21 cellular contexts compared by ENCODE assay signal in genomic region chr2:238146884-238147544, GRCh38. TPM values are rescaled to one million over a fixed set of nuclear protein-coding genes. Genes with fewer than 3 reads are reported as not detected.
DNase-seq lines count a peak whose midpoint lies in the region; ATAC-seq and TF ChIP-seq lines count a peak whose summit lies in the region.
"Had no signal": no experiment of that assay in that cellular context is flagged by ENCODE, and none has a peak within 500 bp of the region (broad histone marks: within the 10 kb centered on the region; RNA-seq: fewer than 3 reads in every experiment).

No MANE protein-coding gene starts in this region.

- H3K14ac ChIP-seq in IMR-90 (replicated peaks; ENCODE audit: low read depth, low read length), result no peak overlapping the region

- WGBS in IMR-90 (ENCODE audit: extremely low coverage in 2 of 2, insufficient read length in 1 of 2), 2 experiments, result 100% methylated on average over 2 of the region's 13 CpGs; no CpG with 5 or more reads in 1 of the 2 experiments
- 79 to 90% (median 81%) methylated on average over 13 of the region's 13 CpGs for WGBS in psoas muscle, 3 donors
- 80 to 88% (median 85%) methylated on average over 10 to 13 of the region's 13 CpGs for WGBS in spleen, 5 donors

- H3K27ac ChIP-seq in IMR-90 (ENCODE audit: insufficient read depth, low read length), result no peak overlapping the region
- H3K27ac ChIP-seq in WERI-Rb-1, result no peak overlapping the region
- peak overlapping the region; percentile 99 for H3K27ac ChIP-seq in psoas muscle
- no peak overlapping the region for H3K27ac ChIP-seq in spleen
- H3K27ac ChIP-seq: Peyer's patch, SJCRH30 had no signal

- H4K5ac ChIP-seq in IMR-90 (ENCODE audit: low read depth, low read length), result no peak overlapping the region

- no peak overlapping the region for H3K4me3 ChIP-seq in IMR-90 (ENCODE audit: insufficient read depth, low read depth, low read length)
- H3K4me3 ChIP-seq in WERI-Rb-1 (ENCODE audit: low read depth, low read length), result no peak overlapping the region
- no peak overlapping the region for H3K4me3 ChIP-seq in psoas muscle
- H3K4me3 ChIP-seq in spleen, result no peak overlapping the region
- H3K4me3 ChIP-seq: GM23338, Peyer's patch, SJCRH30 had no signal

- no peak overlapping the region for H3K18ac ChIP-seq in IMR-90 (ENCODE audit: low read depth, low read length)

- H2AFZ ChIP-seq in IMR-90 (replicated peaks; ENCODE audit: low read length, poor library complexity), result no peak overlapping the region
- H2AFZ ChIP-seq: GM23338 had no signal

- DNase-seq in IMR-90 (no peak), WERI-Rb-1 (peak; percentile 68), psoas muscle (no peak), NCI-H2029 treated with DMSO at 0.1 percent for 48 hours (lab: John Stamatoyannopoulos, UW) (no peak), WTC11 (ENCODE audit: low spot score) (no peak), spleen (no peak)
- DNase-seq in activated naive CD4-positive, alpha-beta T cell treated with anti-CD3 and anti-CD28 coated beads for 36 hours, result no peak
- DNase-seq: Caco-2; CD4-positive, alpha-beta memory T cell; DND-41; HCEC 1CT; MM.1S; NCI-H1048; NCI-H1417 treated with DMSO at 0.1 percent for 48 hours; NCI-H187 treated with DMSO at 0.1 percent for 48 hours; NCI-H226; NCI-H774; NK-92 treated with Interleukin-12 subunit alpha and Interleukin-12 subunit beta, amount 100 ng/mL, for 24 hours; Peyer's patch; SJCRH30 had no signal

- POLR2A ChIA-PET in IMR-90 (lab: Charles Lee; ENCODE audit: unreplicated experiment), result no interaction called here
- POLR2A ChIA-PET in WTC11 (lab: Charles Lee), result no interaction called here

- no peaks in the 10 kb centered on the region for H3K36me3 Mint-ChIP-seq in activated naive CD4-positive, alpha-beta T cell treated with anti-CD3 and anti-CD28 coated beads for 36 hours (ENCODE audit: low read depth)
- H3K36me3 Mint-ChIP-seq in WTC11, result no peaks in the 10 kb centered on the region
- H3K36me3 Mint-ChIP-seq: CD4-positive, alpha-beta memory T cell had no signal

- no peak overlapping the region for H3K56ac ChIP-seq in IMR-90 (ENCODE audit: extremely low read depth, insufficient read depth, low read length)

- H3K4me1 ChIP-seq in IMR-90 (ENCODE audit: control insufficient read depth, insufficient read depth, low read length) (peaks cover 12% of the 10 kb centered on the region), psoas muscle (peaks cover 52% of the 10 kb centered on the region), spleen (peaks cover 0 to 10% (median 0%) of the 10 kb centered on the region in 6 donors)
- H3K4me1 ChIP-seq: Caco-2 had no signal

- no peaks in the 10 kb centered on the region for H3K9me3 Mint-ChIP-seq in activated naive CD4-positive, alpha-beta T cell treated with anti-CD3 and anti-CD28 coated beads for 36 hours
- H3K9me3 Mint-ChIP-seq in WTC11, result no peaks in the 10 kb centered on the region
- H3K9me3 Mint-ChIP-seq: GM23338 had no signal

- no peak overlapping the region for H4K8ac ChIP-seq in IMR-90 (ENCODE audit: low read depth in 2 of 2, low read length in 2 of 2)

- no peaks in the 10 kb centered on the region for H4K20me1 ChIP-seq in IMR-90 (ENCODE audit: insufficient read depth, low read length)

- no peak overlapping the region for H3K4me2 ChIP-seq in IMR-90 (ENCODE audit: low read depth, low read length)
- H3K4me2 ChIP-seq: GM23338 had no signal

- no peak overlapping the region for H3K23ac ChIP-seq in IMR-90 (ENCODE audit: low read depth, low read length)

- H3K4me3 Mint-ChIP-seq in activated naive CD4-positive, alpha-beta T cell treated with anti-CD3 and anti-CD28 coated beads for 36 hours, result no peak overlapping the region
- no peak overlapping the region for H3K4me3 Mint-ChIP-seq in WTC11
- H3K4me3 Mint-ChIP-seq: CD4-positive, alpha-beta memory T cell; GM23338 had no signal

- intact Hi-C loops in IMR-90 (cut with micrococcal nuclease) (no loop called here), psoas muscle (cut with DNase I) (loop anchor here in 1 of 2 donors (10.0 kb wide), 1 partner anchor 242 kb away; no protein-coding TSS in a partner anchor), spleen (cut with DNase I; ENCODE audit: low total_unique reads) (no loop called here)
- intact Hi-C loops in activated naive CD4-positive, alpha-beta T cell treated with anti-CD3 and anti-CD28 coated beads for 36 hours (cut with micrococcal nuclease), result no loop called here

- CTCF ChIA-PET in IMR-90 (lab: Yijun Ruan, JAX), result interaction anchor here (0.6 kb wide), 1 partner anchor 116 kb away, joined by 5 read pairs; no protein-coding TSS in a partner anchor
- CTCF ChIA-PET in activated naive CD4-positive, alpha-beta T cell treated with anti-CD3 and anti-CD28 coated beads for 36 hours (lab: Charles Lee), result no interaction called here
- CTCF ChIA-PET in WTC11 (lab: Charles Lee), result interaction anchor here (0.6 to 1.8 kb wide), 4 partner anchors 8 to 1985 kb away, joined by 3 to 10 read pairs (median 4); partner anchors contain the start of gene KLHL30

- TF ChIP-seq CTCF in IMR-90 (conservative IDR thresholded peaks at IDR 0.05; ENCODE audit: low read depth, low read length), result no peak
- TF ChIP-seq CTCF in WERI-Rb-1 (IDR thresholded peaks at IDR 0.05; ENCODE audit: low read depth, low read length), result no peak
- no peak for TF ChIP-seq CTCF in psoas muscle (IDR thresholded peaks at IDR 0.05)
- TF ChIP-seq CTCF in WTC11 (IDR thresholded peaks at IDR 0.05), result no peak
- no peak for TF ChIP-seq CTCF in spleen (IDR thresholded peaks at IDR 0.05 in 8 of 11, conservative IDR thresholded peaks at IDR 0.05 in 3 of 11)

- no peaks in the 10 kb centered on the region for H3K36me3 ChIP-seq in IMR-90 (ENCODE audit: control insufficient read depth, insufficient read depth, low read length)
- no peaks in the 10 kb centered on the region for H3K36me3 ChIP-seq in WERI-Rb-1
- H3K36me3 ChIP-seq in psoas muscle (ENCODE audit: insufficient read depth in 1 of 2, low read depth in 1 of 2), result peaks cover 3 to 60% of the 10 kb centered on the region in 2 donors
- no peaks in the 10 kb centered on the region for H3K36me3 ChIP-seq in spleen
- H3K36me3 ChIP-seq: Peyer's patch, SJCRH30 had no signal

- H3K4ac ChIP-seq in IMR-90 (ENCODE audit: low read depth, low read length), result no peak overlapping the region

- peaks cover under 1% of the 10 kb centered on the region for H3K4me1 Mint-ChIP-seq in activated naive CD4-positive, alpha-beta T cell treated with anti-CD3 and anti-CD28 coated beads for 36 hours (ENCODE audit: low read depth)
- H3K4me1 Mint-ChIP-seq in WTC11, result 0 out of 2 replicates have a peak, but pooled peaks cover 4% of the 10 kb centered on the region

- no peak for TF ChIP-seq RAD21 in IMR-90 (IDR thresholded peaks at IDR 0.05; ENCODE audit: low read length)

- no peak overlapping the region for H3K9ac ChIP-seq in IMR-90 (ENCODE audit: low read depth, low read length)

- H3K27me3 ChIP-seq in IMR-90 (ENCODE audit: control insufficient read depth, insufficient read depth, low read length) (no peaks in the 10 kb centered on the region), WERI-Rb-1 (ENCODE audit: insufficient read depth, low read depth, severe bottlenecking) (no peaks in the 10 kb centered on the region), psoas muscle (ENCODE audit: insufficient read depth in 3 of 3, low read length in 2 of 3) (no peaks in the 10 kb centered on the region), spleen (replicated peaks in 1 of 7) (no peaks in the 10 kb centered on the region)
- H3K27me3 ChIP-seq: Peyer's patch, SJCRH30 had no signal

- H3K9me1 ChIP-seq in IMR-90 (ENCODE audit: insufficient read depth, low read length), result 0 out of 2 replicates have a peak, but pooled peaks cover 10% of the 10 kb centered on the region

- dilution Hi-C loops in IMR-90 (cut with HindIII; ENCODE audit: low sequenced_read_pairs, unreplicated experiment), result no loop called here

- H3K79me1 ChIP-seq in IMR-90 (ENCODE audit: low read depth in 1 of 2, low read length in 2 of 2), result no peaks in the 10 kb centered on the region

- H2AK9ac ChIP-seq in IMR-90 (replicated peaks; ENCODE audit: low read depth, low read length, poor library complexity), result no peak overlapping the region

- in situ Hi-C loops in IMR-90 (cut with MboI; ENCODE audit: low sequenced_read_pairs), result no loop called here

- H2AK5ac ChIP-seq in IMR-90 (ENCODE audit: low read depth, low read length), result no peak overlapping the region

- ATAC-seq in IMR-90 (ENCODE audit: low read depth) (no peak), psoas muscle (no peak), WTC11 (no peak)
- ATAC-seq: GM23338 had no signal

- no peaks in the 10 kb centered on the region for H3K27me3 Mint-ChIP-seq in activated naive CD4-positive, alpha-beta T cell treated with anti-CD3 and anti-CD28 coated beads for 36 hours (ENCODE audit: low read depth)
- no peaks in the 10 kb centered on the region for H3K27me3 Mint-ChIP-seq in WTC11 (ENCODE audit: low read depth)
- H3K27me3 Mint-ChIP-seq: CD4-positive, alpha-beta memory T cell had no signal

- no peak overlapping the region for H2BK15ac ChIP-seq in IMR-90 (ENCODE audit: low read depth, low read length)

- H3K9me3 ChIP-seq in IMR-90 (ENCODE audit: control insufficient read depth, insufficient read depth, low read length) (no peaks in the 10 kb centered on the region), WERI-Rb-1 (ENCODE audit: severe bottlenecking) (no peaks in the 10 kb centered on the region), psoas muscle (no peaks in the 10 kb centered on the region), spleen (no peaks in the 10 kb centered on the region)
- H3K9me3 ChIP-seq: Caco-2, Peyer's patch, SJCRH30 had no signal

- 0 out of 2 replicates have a peak overlapping the region, but pooled peaks have one; percentile 15 for H2BK120ac ChIP-seq in IMR-90 (ENCODE audit: low read depth, low read length)

- TF ChIP-seq POLR2A in IMR-90 (IDR thresholded peaks at IDR 0.05; ENCODE audit: low read depth, low read length), result no peak
- TF ChIP-seq POLR2A in spleen (IDR thresholded peaks at IDR 0.05), result no peak

- H4K91ac ChIP-seq in IMR-90 (ENCODE audit: insufficient read depth, low read depth, low read length), result 0 out of 2 replicates have a peak overlapping the region, but pooled peaks have one; percentile 15

- no TSS peak for BruUV-seq in IMR-90 (replicated peaks; lab: Mats Ljungman, UMichigan)

- H2BK20ac ChIP-seq in IMR-90 (ENCODE audit: low read depth, low read length), result no peak overlapping the region

- H3K27ac Mint-ChIP-seq in activated naive CD4-positive, alpha-beta T cell treated with anti-CD3 and anti-CD28 coated beads for 36 hours, result no peak overlapping the region
- H3K27ac Mint-ChIP-seq in WTC11, result no peak overlapping the region
- H3K27ac Mint-ChIP-seq: CD4-positive, alpha-beta memory T cell; GM23338 had no signal

- H2BK5ac ChIP-seq in IMR-90 (ENCODE audit: low read depth, low read length, poor library complexity, severe bottlenecking), result no peak overlapping the region

RNA-seq across cellular contexts. Expression of gene KLHL30, which starts 8.5 kb away (rescaled TPM):
- total RNA-seq in IMR-90 (2012; rRNA removed) (under 0.01 TPM in 1 of 2 replicates, not detected in the other), psoas muscle (100 to 1,000 TPM in 3 of 4 donors, 10 to 100 TPM in 1; 82.1 to 175 (median 153) TPM), WTC11 (2021) (0.07 TPM in 1 of 3 replicates, not detected in the others), spleen (under 1 TPM in 5 of 7 donors, not detected in 2; 0.15 to 0.85 (median 0.23) TPM)
- polyA plus RNA-seq in IMR-90 (2012; rRNA removed) (0.03 TPM in 2 replicates), psoas muscle (100 to 1,000 TPM in 1 of 3 donors, 10 to 100 TPM in 2; 67.7 to 121 (median 91.7) TPM), spleen (under 1 TPM; 0.09 to 0.29 (median 0.22) TPM)
- 0.02 and 0.08 TPM in 2 replicates for polyA plus RNA-seq in IMR-90 (2012; cell fraction: cytosol; rRNA removed)
- polyA plus RNA-seq in IMR-90 (2012; cell fraction: nucleus; rRNA removed; ENCODE audit: low replicate concordance), result 0.06 and 0.14 TPM in 2 replicates
- total RNA-seq in activated naive CD4-positive, alpha-beta T cell treated with anti-CD3 and anti-CD28 coated beads for 36 hours, result not detected
- total RNA-seq: CD4-positive, alpha-beta memory T cell had no signal
- polyA plus RNA-seq: CD4-positive, alpha-beta memory T cell; GM23338 had no signal

RNA-seq across cellular contexts. Expression of gene ERFE, which starts 11.8 kb away (rescaled TPM):
- 0.56 and 1.3 TPM in 2 replicates for total RNA-seq in IMR-90 (2012; rRNA removed)
- 3.5 and 3.8 TPM in 2 replicates for polyA plus RNA-seq in IMR-90 (2012; rRNA removed)
- polyA plus RNA-seq in IMR-90 (2012; cell fraction: cytosol; rRNA removed), result 1.3 and 5.0 TPM in 2 replicates
- polyA plus RNA-seq in IMR-90 (2012; cell fraction: nucleus; rRNA removed; ENCODE audit: low replicate concordance), result 6.8 and 8.6 TPM in 2 replicates
- total RNA-seq in psoas muscle, result 10 to 100 TPM in 1 of 4 donors, 1 to 10 TPM in 3; 1.8 to 18.2 (median 4.5) TPM
- polyA plus RNA-seq in psoas muscle, result 10 to 100 TPM in 1 of 3 donors, 1 to 10 TPM in 2; 1.4 to 15.4 (median 1.7) TPM
- total RNA-seq in activated naive CD4-positive, alpha-beta T cell treated with anti-CD3 and anti-CD28 coated beads for 36 hours, result under 1 TPM in 1 of 2 experiments, not detected in 1; 0.40 TPM
- 4.5 to 6.3 TPM (median 6.0 TPM) in 3 replicates for total RNA-seq in WTC11 (2021)
- total RNA-seq in spleen, result 10 to 100 TPM in 1 of 7 donors, 1 to 10 TPM in 5, under 1 TPM in 1; 0.49 to 11.0 (median 2.4) TPM
- under 1 TPM; 0.06 to 0.63 (median 0.16) TPM for polyA plus RNA-seq in spleen
- total RNA-seq: CD4-positive, alpha-beta memory T cell had no signal
- polyA plus RNA-seq: CD4-positive, alpha-beta memory T cell had no signal

RNA-seq across cellular contexts. Expression of gene ESPNL, which starts 46.9 kb away (rescaled TPM):
- total RNA-seq in IMR-90 (2012; rRNA removed), result 1.4 and 2.0 TPM in 2 replicates
- 2.0 and 2.6 TPM in 2 replicates for polyA plus RNA-seq in IMR-90 (2012; rRNA removed)
- 3.2 and 3.7 TPM in 2 replicates for polyA plus RNA-seq in IMR-90 (2012; cell fraction: cytosol; rRNA removed)
- 2.9 and 9.5 TPM in 2 replicates for polyA plus RNA-seq in IMR-90 (2012; cell fraction: nucleus; rRNA removed; ENCODE audit: low replicate concordance)
- total RNA-seq in psoas muscle, result under 1 TPM in 3 of 4 donors, not detected in 1; 0.17 to 0.32 (median 0.22) TPM
- under 1 TPM; 0.04 to 0.14 (median 0.12) TPM for polyA plus RNA-seq in psoas muscle
- under 1 TPM; 0.05 to 0.15 TPM for total RNA-seq in activated naive CD4-positive, alpha-beta T cell treated with anti-CD3 and anti-CD28 coated beads for 36 hours
- 1.1 to 1.4 TPM (median 1.1 TPM) in 3 replicates for total RNA-seq in WTC11 (2021)
- 1 to 10 TPM in 4 of 7 donors, under 1 TPM in 3; 0.65 to 5.1 (median 1.5) TPM for total RNA-seq in spleen
- polyA plus RNA-seq in spleen, result 1 to 10 TPM; 1.3 to 6.2 (median 3.8) TPM
- total RNA-seq: Caco-2 had no signal
- polyA plus RNA-seq: CD4-positive, alpha-beta memory T cell had no signal

RNA-seq across cellular contexts. Expression of gene ILKAP, which starts 56.5 kb away (rescaled TPM):
- total RNA-seq in IMR-90 (2012; rRNA removed) (13.3 and 15.3 TPM in 2 replicates), psoas muscle (10 to 100 TPM; 31.8 to 43.8 (median 39.3) TPM), WTC11 (2021) (26.4 to 32.7 TPM (median 26.7 TPM) in 3 replicates), spleen (10 to 100 TPM; 39.7 to 61.2 (median 47.1) TPM)
- polyA plus RNA-seq in IMR-90 (2012; rRNA removed) (44.2 and 44.4 TPM in 2 replicates), psoas muscle (10 to 100 TPM; 55.2 to 66.6 (median 58.4) TPM), spleen (10 to 100 TPM; 46.8 to 64.5 (median 58.5) TPM)
- 23.3 and 46.0 TPM in 2 replicates for polyA plus RNA-seq in IMR-90 (2012; cell fraction: cytosol; rRNA removed)
- polyA plus RNA-seq in IMR-90 (2012; cell fraction: nucleus; rRNA removed; ENCODE audit: low replicate concordance), result 79.8 and 140 TPM in 2 replicates
- total RNA-seq in activated naive CD4-positive, alpha-beta T cell treated with anti-CD3 and anti-CD28 coated beads for 36 hours, result 10 to 100 TPM; 46.6 to 46.7 TPM

Comparison
In these comparisons a context has a peak if more than half of its experiments do, and no peak if none do; other contexts are left out.
1. RNA of gene KLHL30, which starts 8.5 kb away (total RNA-seq): 82.1 to 175 TPM in psoas muscle; 0.15 to 0.85 TPM in spleen, under 0.01 TPM in IMR-90, not detected in activated naive CD4-positive, alpha-beta T cell treated with anti-CD3 and anti-CD28 coated beads for 36 hours and 0.07 TPM in WTC11; every median in the first group is over 10 times any median in the second.